ENCODE assay signal across 18 cellular contexts in the genomic region with DNA sequence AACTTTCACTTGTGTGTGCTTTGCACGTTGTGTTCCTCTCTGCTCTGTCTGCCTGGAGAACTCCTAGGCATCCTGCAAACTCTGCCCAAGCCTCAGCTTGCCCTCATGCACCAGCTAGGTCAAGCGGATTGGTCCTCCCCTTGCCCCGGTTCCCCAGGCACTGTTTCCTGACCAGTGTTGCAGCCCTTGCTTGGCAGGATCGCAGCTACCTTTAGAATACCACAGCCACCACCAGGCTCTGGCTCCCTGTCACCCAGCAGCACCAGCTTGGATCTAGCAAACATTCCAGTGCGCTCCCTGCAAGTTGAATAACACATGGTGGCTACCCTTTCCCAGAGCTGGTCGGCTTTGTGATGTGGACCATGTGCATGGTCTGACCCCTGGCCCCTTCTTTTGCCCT. TPM values are rescaled to one million over a fixed set of nuclear protein-coding genes. Genes with fewer than 3 reads are reported as not detected.
DNase-seq lines count a peak whose midpoint lies in the region; ATAC-seq and TF ChIP-seq lines count a peak whose summit lies in the region.
"Had no signal": no experiment of that assay in that cellular context is flagged by ENCODE, and none has a peak within 500 bp of the region (broad histone marks: within the 10 kb centered on the region; RNA-seq: fewer than 3 reads in every experiment).

No MANE protein-coding gene starts in this region.

- ATAC-seq in Right ventricle myocardium superior (ENCODE audit: poor library complexity) (no peak), gastroesophageal sphincter (no peak), GM23338 (no peak)
- ATAC-seq in stimulated activated effector memory CD8-positive, alpha-beta T cell treated with anti-CD3 and anti-CD28 coated beads, Interleukin-12 subunit alpha, Interleukin-12 subunit beta, amount 100 ng/mL, for 72 hours: no peak
- ATAC-seq: effector memory CD8-positive, alpha-beta T cell; HCT116 had no signal

- H3K4me3 ChIP-seq in left ventricle myocardium inferior: no peak overlapping the region
- H3K4me3 ChIP-seq in gastroesophageal sphincter: no peak overlapping the region
- H3K4me3 ChIP-seq in prostate gland: no peak overlapping the region
- H3K4me3 ChIP-seq in GM23338: no peak overlapping the region
- H3K4me3 ChIP-seq: SJSA1 had no signal

- H3K36me3 Mint-ChIP-seq in GM23338 (ENCODE audit: low read depth): no peaks in the 10 kb centered on the region; the same call in 2 of the 3 replicates
- H3K36me3 Mint-ChIP-seq in stimulated activated effector memory CD8-positive, alpha-beta T cell treated with anti-CD3 and anti-CD28 coated beads, Interleukin-12 subunit alpha, Interleukin-12 subunit beta, amount 100 ng/mL, for 72 hours: no peaks in the 10 kb centered on the region

- no peak for DNase-seq in left ventricle myocardium inferior
- DNase-seq in Right ventricle myocardium superior: no peak
- DNase-seq in prostate gland (ENCODE audit: low spot score): no peak
- DNase-seq in hypothalamus (lab: John Stamatoyannopoulos, UW): no peak
- DNase-seq in NCI-H1092 (lab: John Stamatoyannopoulos, UW): no peak
- no peak for DNase-seq in GM23338 (ENCODE audit: low spot score)
- no peak for DNase-seq in stimulated activated effector memory CD8-positive, alpha-beta T cell treated with anti-CD3 and anti-CD28 coated beads, Interleukin-12 subunit alpha, Interleukin-12 subunit beta, amount 100 ng/mL, for 72 hours (ENCODE audit: low spot score in 2 of 2)
- DNase-seq: Caco-2; effector memory CD8-positive, alpha-beta T cell; foreskin fibroblast; GDM1; midbrain; NCI-H1048; NK-92 treated with Interleukin-12 subunit alpha and Interleukin-12 subunit beta, amount 100 ng/mL, for 24 hours had no signal

- H3K9me2 ChIP-seq in GM23338 (ENCODE audit: insufficient read depth): no peaks in the 10 kb centered on the region

- H3K4me1 Mint-ChIP-seq in GM23338: peaks cover 62% of the 10 kb centered on the region
- peaks cover 62% of the 10 kb centered on the region for H3K4me1 Mint-ChIP-seq in stimulated activated effector memory CD8-positive, alpha-beta T cell treated with anti-CD3 and anti-CD28 coated beads, Interleukin-12 subunit alpha, Interleukin-12 subunit beta, amount 100 ng/mL, for 72 hours

- H3K36me3 ChIP-seq in left ventricle myocardium inferior (no peaks in the 10 kb centered on the region), gastroesophageal sphincter (peaks cover 0 to 5% of the 10 kb centered on the region in 2 donors), prostate gland (no peaks in the 10 kb centered on the region), GM23338 (ENCODE audit: insufficient read depth) (no peaks in the 10 kb centered on the region)

- TF ChIP-seq EP300 in gastroesophageal sphincter (IDR thresholded peaks at IDR 0.05): no peak

- intact Hi-C loops in left ventricle myocardium inferior (cut with micrococcal nuclease): no loop called here
- intact Hi-C loops in Right ventricle myocardium superior (cut with DNase I): no loop called here
- intact Hi-C loops in prostate gland (cut with DNase I): no loop called here

- TF ChIP-seq CTCF in left ventricle myocardium inferior (IDR thresholded peaks at IDR 0.05; ENCODE audit: borderline replicate concordance): no peak
- TF ChIP-seq CTCF in gastroesophageal sphincter (IDR thresholded peaks at IDR 0.05): no peak
- TF ChIP-seq CTCF in prostate gland (IDR thresholded peaks at IDR 0.05): no peak
- no peak for TF ChIP-seq CTCF in GM23338 (conservative IDR thresholded peaks at IDR 0.05; ENCODE audit: low read depth in 2 of 2)

- peaks cover 96% of the 10 kb centered on the region for H3K79me2 ChIP-seq in GM23338 (replicated peaks; ENCODE audit: insufficient read depth)

- H4K20me1 ChIP-seq in GM23338 (replicated peaks; ENCODE audit: insufficient read depth): peaks cover 32% of the 10 kb centered on the region

- H3K27me3 ChIP-seq in left ventricle myocardium inferior (ENCODE audit: low read depth) (no peaks in the 10 kb centered on the region), gastroesophageal sphincter (no peaks in the 10 kb centered on the region), prostate gland (replicated peaks; ENCODE audit: insufficient read depth) (no peaks in the 10 kb centered on the region), GM23338 (ENCODE audit: insufficient read depth) (no peaks in the 10 kb centered on the region)
- H3K27me3 ChIP-seq: SJSA1 had no signal

- 68% methylated on average over 3 of the region's 6 CpGs; no CpG with 5 or more reads in 1 of the 2 donors for WGBS in gastroesophageal sphincter (ENCODE audit: low coverage in 1 of 2), 2 donors
- WGBS in prostate gland: 40% methylated on average over 6 of the region's 6 CpGs

- H3K27me3 Mint-ChIP-seq in GM23338 (ENCODE audit: insufficient read depth, low read depth, poor library complexity): peaks cover 11% of the 10 kb centered on the region
- H3K27me3 Mint-ChIP-seq: effector memory CD8-positive, alpha-beta T cell; stimulated activated naive CD8-positive, alpha-beta T cell treated with anti-CD3 and anti-CD28 coated beads, Interleukin-15, Interleukin-2, amounts not matched to agents 100 ng/mL and 50 ng/mL, for 24 hours had no signal

- H3K4me1 ChIP-seq in left ventricle myocardium inferior (peaks cover 100% of the 10 kb centered on the region), gastroesophageal sphincter (peaks cover 17 to 99% (median 88%) of the 10 kb centered on the region in 3 donors), prostate gland (replicated peaks) (peaks cover 46% of the 10 kb centered on the region), GM23338 (ENCODE audit: insufficient read depth) (peaks cover 13% of the 10 kb centered on the region)

- no peak overlapping the region for H3K27ac Mint-ChIP-seq in GM23338
- H3K27ac Mint-ChIP-seq in stimulated activated effector memory CD8-positive, alpha-beta T cell treated with anti-CD3 and anti-CD28 coated beads, Interleukin-12 subunit alpha, Interleukin-12 subunit beta, amount 100 ng/mL, for 72 hours: no peak overlapping the region
- H3K27ac Mint-ChIP-seq: effector memory CD8-positive, alpha-beta T cell; stimulated activated naive CD8-positive, alpha-beta T cell treated with anti-CD3 and anti-CD28 coated beads, Interleukin-15, Interleukin-2, amounts not matched to agents 100 ng/mL and 50 ng/mL, for 24 hours had no signal

- H3K4me3 Mint-ChIP-seq in GM23338: no peak overlapping the region
- no peak overlapping the region for H3K4me3 Mint-ChIP-seq in stimulated activated effector memory CD8-positive, alpha-beta T cell treated with anti-CD3 and anti-CD28 coated beads, Interleukin-12 subunit alpha, Interleukin-12 subunit beta, amount 100 ng/mL, for 72 hours
- H3K4me3 Mint-ChIP-seq: effector memory CD8-positive, alpha-beta T cell; stimulated activated naive CD8-positive, alpha-beta T cell treated with anti-CD3 and anti-CD28 coated beads, Interleukin-15, Interleukin-2, amounts not matched to agents 100 ng/mL and 50 ng/mL, for 24 hours had no signal

- H3K27ac ChIP-seq in left ventricle myocardium inferior (replicated peaks): peak overlapping the region; percentile 99
- H3K27ac ChIP-seq in gastroesophageal sphincter: peak overlapping the region in 3 of 4 donors; percentile 50 to 75 (median 57)
- H3K27ac ChIP-seq in prostate gland: peak overlapping the region; percentile 28 to 44
- H3K27ac ChIP-seq in GM23338 (ENCODE audit: low read depth): no peak overlapping the region
- H3K27ac ChIP-seq: SJSA1 had no signal

- H3F3A ChIP-seq in GM23338 (replicated peaks; ENCODE audit: low read depth): no peaks in the 10 kb centered on the region

- H2AFZ ChIP-seq in GM23338: no peak overlapping the region

- no peaks in the 10 kb centered on the region for H3K9me3 Mint-ChIP-seq in GM23338
- no peaks in the 10 kb centered on the region for H3K9me3 Mint-ChIP-seq in stimulated activated effector memory CD8-positive, alpha-beta T cell treated with anti-CD3 and anti-CD28 coated beads, Interleukin-12 subunit alpha, Interleukin-12 subunit beta, amount 100 ng/mL, for 72 hours
- H3K9me3 Mint-ChIP-seq: effector memory CD8-positive, alpha-beta T cell; stimulated activated naive CD8-positive, alpha-beta T cell treated with anti-CD3 and anti-CD28 coated beads, Interleukin-15, Interleukin-2, amounts not matched to agents 100 ng/mL and 50 ng/mL, for 24 hours had no signal

- H3K4me2 ChIP-seq in GM23338: no peak overlapping the region

- no peaks in the 10 kb centered on the region for H3K9me3 ChIP-seq in left ventricle myocardium inferior (replicated peaks)
- no peaks in the 10 kb centered on the region for H3K9me3 ChIP-seq in gastroesophageal sphincter
- no peaks in the 10 kb centered on the region for H3K9me3 ChIP-seq in prostate gland
- H3K9me3 ChIP-seq: Caco-2, SJSA1 had no signal

- TF ChIP-seq POLR2A in gastroesophageal sphincter (IDR thresholded peaks at IDR 0.05) (no peak), prostate gland (IDR thresholded peaks at IDR 0.05) (no peak)

TF ChIP-seq in GM23338, 12 proteins besides CTCF, POLR2A, EP300 and RAD21:
- TF ChIP-seq POLR2AphosphoS5 (IDR thresholded peaks at IDR 0.05; ENCODE audit: low read depth): no peak

RNA-seq across cellular contexts. Expression of a gene that starts 19.0 kb away (rescaled TPM):
- 55.9 TPM for total RNA-seq in left ventricle myocardium inferior
- total RNA-seq in Right ventricle myocardium superior: 44.8 TPM
- 10 to 100 TPM; 36.3 to 79.2 (median 67.1) TPM for total RNA-seq in gastroesophageal sphincter
- total RNA-seq in prostate gland: 10 to 100 TPM; 69.6 to 78.5 TPM
- 25.9 and 30.9 TPM in 2 replicates for total RNA-seq in GM23338 (2014; rRNA removed; shearing (Covaris generic))
- 9.2 and 9.4 TPM in 2 replicates for polyA plus RNA-seq in GM23338 (2016; fragmentation: Nextera tagmentation; extraction: Ambion mirVana)
